1 cellular context compared by ENCODE assay signal in the genomic region with DNA sequence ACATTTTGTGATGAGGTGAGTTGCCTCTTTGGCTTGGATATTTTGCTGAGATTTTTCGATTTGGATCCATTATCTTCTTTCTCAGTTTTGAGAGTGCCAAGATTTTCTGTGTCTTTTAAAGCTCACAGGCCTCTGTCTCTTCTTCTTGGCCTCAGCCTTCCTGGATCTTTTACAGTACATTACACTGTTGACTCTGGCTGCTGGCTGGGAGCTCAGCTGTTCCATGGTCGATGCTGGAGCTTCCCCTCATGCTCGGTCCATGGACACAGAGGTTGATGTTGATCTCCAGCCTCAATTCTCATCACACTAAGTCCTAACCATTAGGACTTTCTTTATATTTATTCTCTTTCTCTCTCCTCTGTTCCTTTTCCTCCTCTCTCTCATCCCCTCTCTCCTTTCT.
TF ChIP-seq lines count a peak whose summit lies in the region.

No MANE protein-coding gene starts in this region.

TF ChIP-seq in IMR-90, 13 proteins besides CTCF, POLR2A, EP300 and RAD21 (continued from another document):
- TF ChIP-seq USF2 (IDR thresholded peaks at IDR 0.05; ENCODE audit: low read depth, low read length): no peak
- no peak for TF ChIP-seq MAFK (IDR thresholded peaks at IDR 0.05; ENCODE audit: low read depth, low read length)
- TF ChIP-seq NFE2L2 (IDR thresholded peaks at IDR 0.05; ENCODE audit: low read depth, low read length): no peak
- no peak for TF ChIP-seq SMC3 (IDR thresholded peaks at IDR 0.05; ENCODE audit: low read depth, low read length)
- no peak for TF ChIP-seq FOS (IDR thresholded peaks at IDR 0.05; ENCODE audit: low read depth, low read length)
- no peak for TF ChIP-seq BHLHE40 (IDR thresholded peaks at IDR 0.05; ENCODE audit: low read depth, low read length)
- TF ChIP-seq ELK1 (IDR thresholded peaks at IDR 0.05; ENCODE audit: borderline replicate concordance, low read depth, low read length): no peak
- no peak for TF ChIP-seq RFX5 (IDR thresholded peaks at IDR 0.05; ENCODE audit: low read depth, low read length)
- TF ChIP-seq MXI1 (IDR thresholded peaks at IDR 0.05; ENCODE audit: borderline replicate concordance, low read depth, low read length): no peak
- TF ChIP-seq CEBPB (IDR thresholded peaks at IDR 0.05; ENCODE audit: low read depth, low read length): no peak
- TF ChIP-seq RCOR1 (IDR thresholded peaks at IDR 0.05; ENCODE audit: insufficient replicate concordance, low read length): no peak
TF ChIP-seq in IMR-90: peak in this region for 0.
